24 cellular contexts compared by ENCODE assay signal in genomic region chr7:48180981-48181380, GRCh38. TPM values are rescaled to one million over a fixed set of nuclear protein-coding genes. Genes with fewer than 3 reads are reported as not detected.
A peak's percentile ranks its signal among the peaks of the same experiment; 100 is the strongest.
DNase-seq lines count a peak whose midpoint lies in the region; FAIRE-seq and TF ChIP-seq lines count a peak whose summit lies in the region.
"Had no signal": no experiment of that assay in that cellular context is flagged by ENCODE, and none has a peak within 500 bp of the region (broad histone marks: within the 10 kb centered on the region; RNA-seq: fewer than 3 reads in every experiment).

No MANE protein-coding gene starts in this region.

- no peak for TF ChIP-seq CTCF in fibroblast of pulmonary artery (IDR thresholded peaks at IDR 0.05; ENCODE audit: low read length, missing control alignments)
- TF ChIP-seq CTCF in progenitor cell of endocrine pancreas (IDR thresholded peaks at IDR 0.05; ENCODE audit: unreplicated experiment): no peak

- H3K9me3 Mint-ChIP-seq in progenitor cell of endocrine pancreas (ENCODE audit: low read depth): peaks cover 1% of the 10 kb centered on the region
- H3K9me3 Mint-ChIP-seq: activated CD4-positive, alpha-beta memory T cell treated with anti-CD3 and anti-CD28 coated beads for 36 hours had no signal

- no peak overlapping the region for H3K4me3 Mint-ChIP-seq in progenitor cell of endocrine pancreas (ENCODE audit: low read depth)
- H3K4me3 Mint-ChIP-seq: activated CD4-positive, alpha-beta memory T cell treated with anti-CD3 and anti-CD28 coated beads for 36 hours had no signal

- H3K27ac ChIP-seq in SJSA1: peak overlapping the region; percentile 67
- H3K27ac ChIP-seq: coronary artery, foreskin keratinocyte, RWPE1, thoracic aorta had no signal

- DNase-seq in GM04504 (ENCODE audit: low read depth) (peak; percentile 44), SJSA1 (ENCODE audit: low read depth in 1 of 2, low spot score in 2 of 2) (peak; percentile 59 to 69), fibroblast of pulmonary artery (ENCODE audit: low read depth) (peak; percentile 5), germinal center (ENCODE audit: low spot score) (no peak), progenitor cell of endocrine pancreas (ENCODE audit: low spot score, unreplicated experiment) (no peak), GM12891 (ENCODE audit: insufficient read length, low spot score) (no peak), SKM-1 treated with dmso at 0.1 percent for 144 hours (lab: John Stamatoyannopoulos, UW; ENCODE audit: unreplicated experiment) (no peak)
- DNase-seq: activated CD4-positive, alpha-beta memory T cell treated with anti-CD3 and anti-CD28 coated beads for 36 hours; activated gamma-delta T cell; BE2C; hippocampal formation; left ventricle myocardium superior; midbrain; NCI-H146; NCI-H2171; NCI-H524; stimulated activated naive CD4-positive, alpha-beta T cell; SW 1271 had no signal

- no peak overlapping the region for H3K27ac Mint-ChIP-seq in progenitor cell of endocrine pancreas
- H3K27ac Mint-ChIP-seq: activated CD4-positive, alpha-beta memory T cell treated with anti-CD3 and anti-CD28 coated beads for 36 hours had no signal

- no peaks in the 10 kb centered on the region for H3K9me3 ChIP-seq in SJSA1 (replicated peaks)
- H3K9me3 ChIP-seq: BE2C, thoracic aorta had no signal

- FAIRE-seq in GM12891 (lab: Jason Lieb, UNC): no peak

- no peaks in the 10 kb centered on the region for H3K4me1 Mint-ChIP-seq in progenitor cell of endocrine pancreas (ENCODE audit: low read depth)

- H3K36me3 ChIP-seq in SJSA1: no peaks in the 10 kb centered on the region
- H3K36me3 ChIP-seq: BE2C, thoracic aorta had no signal

- H3K36me3 Mint-ChIP-seq in progenitor cell of endocrine pancreas (ENCODE audit: insufficient read depth): no peaks in the 10 kb centered on the region
- H3K36me3 Mint-ChIP-seq: activated CD4-positive, alpha-beta memory T cell treated with anti-CD3 and anti-CD28 coated beads for 36 hours had no signal

- no peak for TF ChIP-seq POLR2A in GM12891 (IDR thresholded peaks at IDR 0.05; ENCODE audit: low read depth, low read length)

- no peaks in the 10 kb centered on the region for H3K27me3 Mint-ChIP-seq in progenitor cell of endocrine pancreas
- H3K27me3 Mint-ChIP-seq: activated CD4-positive, alpha-beta memory T cell treated with anti-CD3 and anti-CD28 coated beads for 36 hours had no signal

- H3K27me3 ChIP-seq in SJSA1 (replicated peaks): no peaks in the 10 kb centered on the region
- H3K27me3 ChIP-seq: BE2C, foreskin keratinocyte had no signal

- H3K4me1 ChIP-seq in SJSA1 (replicated peaks): peaks cover 39% of the 10 kb centered on the region
- H3K4me1 ChIP-seq: BE2C had no signal

- H3K4me3 ChIP-seq in SJSA1 (no peak overlapping the region), fibroblast of pulmonary artery (replicated peaks; ENCODE audit: low read depth, low read length) (no peak overlapping the region)
- H3K4me3 ChIP-seq: coronary artery, smooth muscle cell, thoracic aorta had no signal

TF ChIP-seq in GM12891, 5 proteins besides CTCF, POLR2A, EP300 and RAD21:
- TF ChIP-seq TAF1 (IDR thresholded peaks at IDR 0.05; ENCODE audit: low read depth, low read length) (no peak), POLR2AphosphoS5 (IDR thresholded peaks at IDR 0.05; ENCODE audit: low read depth, low read length) (no peak), SPI1 (IDR thresholded peaks at IDR 0.05; ENCODE audit: low read depth, low read length) (no peak), POU2F2 (IDR thresholded peaks at IDR 0.05; ENCODE audit: low read depth, low read length) (no peak), PAX5 (IDR thresholded peaks at IDR 0.05; ENCODE audit: insufficient read depth, low read length, severe bottlenecking) (no peak)

RNA-seq across cellular contexts. Expression of gene ABCA13, which starts 9.7 kb away (rescaled TPM):
- 4.5 and 6.7 TPM in 2 replicates for total RNA-seq in SJSA1 (2014; rRNA removed; shearing (Covaris generic))
- total RNA-seq in progenitor cell of endocrine pancreas: 0.07 and 0.12 TPM in 2 replicates
- 0.04 TPM for polyA plus RNA-seq in GM12891 (2012; ENCODE audit: low read depth, missing spikeins)
- total RNA-seq: activated CD4-positive, alpha-beta memory T cell treated with anti-CD3 and anti-CD28 coated beads for 36 hours; pulmonary artery endothelial cell; smooth muscle cell; thoracic aorta had no signal
- polyA plus RNA-seq: smooth muscle cell had no signal

Comparison
In these comparisons a context has a peak if more than half of its experiments do, and no peak if none do; other contexts are left out.
1. DNase-seq: peak in GM04504 (single experiment), SJSA1 (2 of 2) and fibroblast of pulmonary artery (single experiment); none in germinal center (single experiment), progenitor cell of endocrine pancreas (single experiment), GM12891 (single experiment) and SKM-1 treated with dmso at 0.1 percent for 144 hours (single experiment).